2 cellular contexts compared by ENCODE assay signal in genomic region chr1:197224160-197224559, GRCh38.
TF ChIP-seq lines count a peak whose summit lies in the region.

No MANE protein-coding gene starts in this region.

TF ChIP-seq in liver, 16 proteins besides CTCF, POLR2A, EP300 and RAD21:
- TF ChIP-seq NR2F2 (IDR thresholded peaks at IDR 0.05) (no peak), HNF4G (IDR thresholded peaks at IDR 0.05) (no peak), REST (IDR thresholded peaks at IDR 0.05) (no peak), HNF4A (conservative IDR thresholded peaks at IDR 0.05) (no peak), RXRA (IDR thresholded peaks at IDR 0.05) (no peak), EGR1 (IDR thresholded peaks at IDR 0.05; ENCODE audit: low read depth in 2 of 2) (no peak), ATF3 (IDR thresholded peaks at IDR 0.05) (no peak), ZBTB33 (IDR thresholded peaks at IDR 0.05) (no peak), JUND (IDR thresholded peaks at IDR 0.05) (no peak), SP1 (IDR thresholded peaks at IDR 0.05) (no peak), MAX (IDR thresholded peaks at IDR 0.05) (no peak), TAF1 (conservative IDR thresholded peaks at IDR 0.05) (no peak), FOXA1 (IDR thresholded peaks at IDR 0.05) (no peak), FOXA2 (IDR thresholded peaks at IDR 0.05) (no peak)

TF ChIP-seq in HepG2, 621 proteins besides CTCF, POLR2A, EP300 and RAD21:
- TF ChIP-seq ZNF263 (CRISPR knock-in tag; IDR thresholded peaks at IDR 0.05) (no peak), RCOR2 (CRISPR knock-in tag; IDR thresholded peaks at IDR 0.05) (no peak), SRSF4 (IDR thresholded peaks at IDR 0.05; ENCODE audit: low read depth, low read length, poor library complexity, severe bottlenecking) (no peak), ATF4 (CRISPR knock-in tag; IDR thresholded peaks at IDR 0.05) (no peak), ZFP91 (CRISPR knock-in tag; IDR thresholded peaks at IDR 0.05; ENCODE audit: borderline replicate concordance) (no peak), ZBTB37 (CRISPR knock-in tag; IDR thresholded peaks at IDR 0.05) (no peak)
